ENCODE assay signal across 18 cellular contexts in the genomic region with DNA sequence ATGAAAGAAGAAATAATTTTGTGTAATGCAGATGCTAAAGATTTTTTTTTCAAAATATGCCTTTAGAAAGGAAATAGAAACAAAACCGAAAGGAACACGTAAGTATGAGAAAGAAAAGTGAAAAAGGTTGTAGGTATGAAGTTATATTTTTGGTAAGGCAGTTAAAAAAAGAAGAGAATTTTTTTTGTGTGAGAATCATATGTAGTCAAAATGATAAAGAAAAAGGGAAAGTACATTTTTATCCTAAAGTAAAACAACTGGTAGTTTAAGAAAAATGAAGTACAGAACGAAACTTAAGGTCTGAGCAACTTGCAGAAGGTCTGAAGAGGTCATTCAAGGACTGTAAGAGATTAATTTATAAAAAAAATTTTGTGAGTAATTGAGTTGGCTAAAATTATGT.
A peak's percentile ranks its signal among the peaks of the same experiment; 100 is the strongest.
DNase-seq lines count a peak whose midpoint lies in the region; ATAC-seq, FAIRE-seq and TF ChIP-seq lines count a peak whose summit lies in the region.
"Had no signal": no experiment of that assay in that cellular context is flagged by ENCODE, and none has a peak within 500 bp of the region (broad histone marks: within the 10 kb centered on the region; RNA-seq: fewer than 3 reads in every experiment).

No MANE protein-coding gene starts in this region.

- peaks cover 14% of the 10 kb centered on the region for H3K9me3 Mint-ChIP-seq in activated naive CD4-positive, alpha-beta T cell treated with anti-CD3 and anti-CD28 coated beads for 36 hours

- H3K36me3 ChIP-seq in GM12878 (ENCODE audit: control insufficient read depth in 2 of 2, insufficient read depth in 2 of 2, low read length in 1 of 2) (no peaks in the 10 kb centered on the region), PC-9 (ENCODE audit: low read depth) (no peaks in the 10 kb centered on the region)
- H3K36me3 ChIP-seq: gastroesophageal sphincter had no signal

- H3K4me2 ChIP-seq in GM12878 (ENCODE audit: control insufficient read depth, insufficient read depth): no peak overlapping the region
- no peak overlapping the region for H3K4me2 ChIP-seq in PC-9

- DNase-seq in GM12878 (ENCODE audit: low read depth, low spot score) (peak; percentile 12), CD1c-positive myeloid dendritic cell (ENCODE audit: extremely low spot score) (no peak), EL (no peak), PC-9 (no peak)
- DNase-seq in activated naive CD4-positive, alpha-beta T cell treated with anti-CD3 and anti-CD28 coated beads for 36 hours: no peak
- DNase-seq: anterior cingulate cortex; DMS 273 treated with DMSO at 0.1 percent for 48 hours; effector CD8-positive, alpha-beta T cell; NCI-H1105; NCI-H526 treated with DMSO at 0.1 percent for 48 hours; SHP77 treated with DMSO at 0.1 percent for 48 hours had no signal

- H3K9me3 ChIP-seq in GM12878 (replicated peaks; ENCODE audit: control insufficient read depth, insufficient read depth, low read length): peaks cover 2% of the 10 kb centered on the region
- no peaks in the 10 kb centered on the region for H3K9me3 ChIP-seq in PC-9 (ENCODE audit: insufficient read depth, low read depth)

- no TSS peak for BruUV-seq in GM12878 (replicated peaks; lab: Mats Ljungman, UMichigan)
- BruUV-seq in PC-9 (replicated peaks; lab: Mats Ljungman, UMichigan): no TSS peak

- no peaks in the 10 kb centered on the region for H3K36me3 Mint-ChIP-seq in activated naive CD4-positive, alpha-beta T cell treated with anti-CD3 and anti-CD28 coated beads for 36 hours (ENCODE audit: low read depth)

- no peak overlapping the region for H3K4me3 Mint-ChIP-seq in activated naive CD4-positive, alpha-beta T cell treated with anti-CD3 and anti-CD28 coated beads for 36 hours

- peak; percentile 79 for FAIRE-seq in GM12878 (lab: Jason Lieb, UNC)
- FAIRE-seq: HTR-8/SVneo, keratinocyte had no signal

- H3K79me2 ChIP-seq in GM12878 (ENCODE audit: control insufficient read depth, insufficient read depth, low read length): no peaks in the 10 kb centered on the region
- H3K79me2 ChIP-seq in PC-9 (ENCODE audit: low read depth): no peaks in the 10 kb centered on the region

- TF ChIP-seq POLR2A in GM12878 (IDR thresholded peaks at IDR 0.05; ENCODE audit: low read depth, low read length): no peak

- H4K20me1 ChIP-seq in GM12878 (ENCODE audit: control insufficient read depth, insufficient read depth) (no peaks in the 10 kb centered on the region), PC-9 (ENCODE audit: insufficient read depth) (no peaks in the 10 kb centered on the region)

- CTCF ChIA-PET in GM12878 (lab: Yijun Ruan, JAX): interaction anchor here (0.8 kb wide), 1 partner anchor 11 kb away, joined by 3 read pairs; no protein-coding TSS in a partner anchor
- CTCF ChIA-PET in PC-9 (lab: Charles Lee): no interaction called here
- CTCF ChIA-PET in activated naive CD4-positive, alpha-beta T cell treated with anti-CD3 and anti-CD28 coated beads for 36 hours (lab: Charles Lee): no interaction called here

- TF ChIP-seq EP300 in GM12878 (IDR thresholded peaks at IDR 0.05; ENCODE audit: borderline replicate concordance in 1 of 2, control insufficient read depth in 1 of 2, low read depth in 2 of 2, low read length in 2 of 2): 0 out of 4 replicates have a peak, but pooled peaks of 1 of the 2 experiments have one; percentile 16

- WGBS in GM12878 (ENCODE audit: insufficient coverage, insufficient replicate concordance, low lambda C conversion rate, missing lambda C conversion rate): 0% methylated on average over 3 of the region's 3 CpGs

- peak; percentile 27; the same call in 1 of the 2 replicates for TF ChIP-seq RAD21 in GM12878 (IDR thresholded peaks at IDR 0.05; ENCODE audit: insufficient read depth, low read depth, low read length)

- H3K4me1 Mint-ChIP-seq in activated naive CD4-positive, alpha-beta T cell treated with anti-CD3 and anti-CD28 coated beads for 36 hours (ENCODE audit: low read depth): no peaks in the 10 kb centered on the region

- in situ Hi-C loops in GM12878 (cut with MboI): no loop called here

- H3F3A ChIP-seq in PC-9 (ENCODE audit: insufficient read depth, low read depth): no peaks in the 10 kb centered on the region

- peak; percentile 80 for ATAC-seq in GM19025 (IDR thresholded peaks at IDR 0.05; ENCODE audit: low read depth, unreplicated experiment)
- peak; percentile 98 for ATAC-seq in GM21723 (IDR thresholded peaks at IDR 0.05; ENCODE audit: unreplicated experiment)
- ATAC-seq in HG03095 (IDR thresholded peaks at IDR 0.05; ENCODE audit: unreplicated experiment): peak; percentile 97
- ATAC-seq in GM12878: peak; percentile 92
- ATAC-seq: gastroesophageal sphincter, sciatic nerve had no signal

- POLR2A ChIA-PET in GM12878 (lab: Charles Lee): no interaction called here
- POLR2A ChIA-PET in PC-9 (lab: Charles Lee; ENCODE audit: unreplicated experiment): no interaction called here

- H3K27ac Mint-ChIP-seq in activated naive CD4-positive, alpha-beta T cell treated with anti-CD3 and anti-CD28 coated beads for 36 hours: no peak overlapping the region

- H3K9ac ChIP-seq in GM12878 (ENCODE audit: control insufficient read depth, insufficient read depth, low read length): no peak overlapping the region

- H3K27me3 Mint-ChIP-seq in activated naive CD4-positive, alpha-beta T cell treated with anti-CD3 and anti-CD28 coated beads for 36 hours (ENCODE audit: low read depth): no peaks in the 10 kb centered on the region

- H3K27ac ChIP-seq in GM12878 (ENCODE audit: control insufficient read depth, insufficient read depth) (no peak overlapping the region), PC-9 (no peak overlapping the region)
- H3K27ac ChIP-seq: gastroesophageal sphincter had no signal

- H3K27me3 ChIP-seq in GM12878 (replicated peaks in 1 of 2; ENCODE audit: control insufficient read depth in 2 of 2, insufficient read depth in 2 of 2, low read length in 1 of 2) (no peaks in the 10 kb centered on the region), PC-9 (ENCODE audit: insufficient read depth, low read depth) (no peaks in the 10 kb centered on the region)
- H3K27me3 ChIP-seq: gastroesophageal sphincter had no signal

- H2AFZ ChIP-seq in GM12878 (ENCODE audit: control insufficient read depth, low read depth, low read length): no peak overlapping the region
- H2AFZ ChIP-seq in PC-9: no peak overlapping the region

- no peaks in the 10 kb centered on the region for H3K9me2 ChIP-seq in PC-9 (ENCODE audit: insufficient read depth)

- no peaks in the 10 kb centered on the region; the same call in 1 of the 2 replicates for H3K4me1 ChIP-seq in GM12878 (ENCODE audit: control insufficient read depth, insufficient read depth, low read length)
- no peaks in the 10 kb centered on the region for H3K4me1 ChIP-seq in PC-9 (replicated peaks; ENCODE audit: insufficient read depth)
- H3K4me1 ChIP-seq: gastroesophageal sphincter had no signal

- no peak overlapping the region for H3K4me3 ChIP-seq in GM12878
- H3K4me3 ChIP-seq in PC-9: no peak overlapping the region
- H3K4me3 ChIP-seq: gastroesophageal sphincter had no signal

- SMC1A ChIA-PET in GM12878 (lab: Charles Lee; ENCODE audit: uncharacterized antibody, unreplicated experiment): no interaction called here

- RAD21 ChIA-PET in GM12878 (lab: Charles Lee; ENCODE audit: unreplicated experiment): no interaction called here

- intact Hi-C loops in GM12878 (cut with micrococcal nuclease; ENCODE audit: unreplicated experiment) (no loop called here), PC-9 (cut with micrococcal nuclease; ENCODE audit: unreplicated experiment) (no loop called here)
- intact Hi-C loops in activated naive CD4-positive, alpha-beta T cell treated with anti-CD3 and anti-CD28 coated beads for 36 hours (cut with micrococcal nuclease): no loop called here

- TF ChIP-seq CTCF in GM12878 (IDR thresholded peaks at IDR 0.05 in 2 of 3, conservative IDR thresholded peaks at IDR 0.05 in 1 of 3; ENCODE audit: control insufficient read depth in 2 of 3, extremely low read depth in 1 of 3, insufficient read depth in 1 of 3, low read depth in 3 of 3, low read length in 3 of 3) (no peak), PC-9 (conservative IDR thresholded peaks at IDR 0.05) (no peak)

TF ChIP-seq in GM12878, 131 proteins besides CTCF, POLR2A, EP300 and RAD21 (continues in another document):
- TF ChIP-seq RFX5 (IDR thresholded peaks at IDR 0.05; ENCODE audit: low read depth, low read length) (no peak), GATAD2B (conservative IDR thresholded peaks at IDR 0.05; ENCODE audit: low read depth) (no peak), ZZZ3 (IDR thresholded peaks at IDR 0.05; ENCODE audit: control insufficient read depth, insufficient read length, low read depth) (no peak), SREBF1 (IDR thresholded peaks at IDR 0.05; ENCODE audit: low read length) (no peak), EZH2 (IDR thresholded peaks at IDR 0.05; ENCODE audit: borderline replicate concordance, control insufficient read depth, low read depth, low read length) (no peak), GABPA (IDR thresholded peaks at IDR 0.05; ENCODE audit: low read depth) (peak; percentile 35; the same call in 1 of the 2 replicates), SPI1 (IDR thresholded peaks at IDR 0.05; ENCODE audit: borderline replicate concordance, insufficient read depth, low read depth, low read length) (no peak), ZNF384 (IDR thresholded peaks at IDR 0.05; ENCODE audit: borderline replicate concordance, low read depth, low read length) (peak; percentile 64; the same call in 1 of the 2 replicates)
- TF ChIP-seq, protein P1, sequence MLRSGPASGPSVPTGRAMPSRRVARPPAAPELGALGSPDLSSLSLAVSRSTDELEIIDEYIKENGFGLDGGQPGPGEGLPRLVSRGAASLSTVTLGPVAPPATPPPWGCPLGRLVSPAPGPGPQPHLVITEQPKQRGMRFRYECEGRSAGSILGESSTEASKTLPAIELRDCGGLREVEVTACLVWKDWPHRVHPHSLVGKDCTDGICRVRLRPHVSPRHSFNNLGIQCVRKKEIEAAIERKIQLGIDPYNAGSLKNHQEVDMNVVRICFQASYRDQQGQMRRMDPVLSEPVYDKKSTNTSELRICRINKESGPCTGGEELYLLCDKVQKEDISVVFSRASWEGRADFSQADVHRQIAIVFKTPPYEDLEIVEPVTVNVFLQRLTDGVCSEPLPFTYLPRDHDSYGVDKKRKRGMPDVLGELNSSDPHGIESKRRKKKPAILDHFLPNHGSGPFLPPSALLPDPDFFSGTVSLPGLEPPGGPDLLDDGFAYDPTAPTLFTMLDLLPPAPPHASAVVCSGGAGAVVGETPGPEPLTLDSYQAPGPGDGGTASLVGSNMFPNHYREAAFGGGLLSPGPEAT (IDR thresholded peaks at IDR 0.05; ENCODE audit: low read depth): peak; percentile 13; the same call in 1 of the 2 replicates
- TF ChIP-seq, protein P2, sequence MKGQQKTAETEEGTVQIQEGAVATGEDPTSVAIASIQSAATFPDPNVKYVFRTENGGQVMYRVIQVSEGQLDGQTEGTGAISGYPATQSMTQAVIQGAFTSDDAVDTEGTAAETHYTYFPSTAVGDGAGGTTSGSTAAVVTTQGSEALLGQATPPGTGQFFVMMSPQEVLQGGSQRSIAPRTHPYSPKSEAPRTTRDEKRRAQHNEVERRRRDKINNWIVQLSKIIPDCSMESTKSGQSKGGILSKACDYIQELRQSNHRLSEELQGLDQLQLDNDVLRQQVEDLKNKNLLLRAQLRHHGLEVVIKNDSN (IDR thresholded peaks at IDR 0.05; ENCODE audit: borderline replicate concordance, extremely low read length, insufficient read depth, low read depth, low read length): no peak
